23 cellular contexts compared by ENCODE assay signal in the genomic region with DNA sequence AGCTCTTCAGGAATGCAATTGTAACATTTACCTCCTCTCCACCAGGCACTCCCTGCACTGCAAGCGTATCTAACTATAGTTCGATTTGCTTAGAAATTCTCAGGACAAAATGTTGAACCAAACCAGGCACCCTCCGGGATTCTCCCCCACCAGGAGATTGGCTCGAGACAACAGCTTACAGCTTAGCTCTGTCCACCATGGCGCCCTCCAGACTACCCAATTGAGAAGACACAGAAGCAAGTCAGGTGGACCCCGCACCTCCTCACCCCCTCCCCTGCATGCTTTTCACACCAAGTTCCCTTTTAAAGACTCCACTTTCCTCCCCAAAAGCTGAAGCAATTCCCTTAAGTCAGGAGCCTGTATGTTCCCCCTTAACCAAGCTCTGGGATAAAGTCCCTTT. TPM values are rescaled to one million over a fixed set of nuclear protein-coding genes. Genes with fewer than 3 reads are reported as not detected.
"Had no signal": no experiment of that assay in that cellular context is flagged by ENCODE, and none has a peak within 500 bp of the region (broad histone marks: within the 10 kb centered on the region; RNA-seq: fewer than 3 reads in every experiment).

No MANE protein-coding gene starts in this region.

- H3K4me3 ChIP-seq: breast epithelium, dorsolateral prefrontal cortex, esophagus squamous epithelium, gastrocnemius medialis had no signal

- H3K4me1 ChIP-seq: breast epithelium, esophagus squamous epithelium, gastrocnemius medialis had no signal

- H3K27ac Mint-ChIP-seq: activated B cell treated with CpG ODN at 0.5 μM for 24 hours; activated CD4-positive, alpha-beta T cell treated with anti-CD3 and anti-CD28 coated beads for 36 hours; activated naive CD8-positive, alpha-beta T cell treated with anti-CD3 and anti-CD28 coated beads for 36 hours; memory B cell; natural killer cell treated with Interleukin-12 subunit alpha and Interleukin-12 subunit beta and Interleukin-15 and Interleukin-18, amount 100 ng/mL, for 72 hours; stimulated activated memory B cell treated with anti-CD40 and anti-IgM and Interleukin-4, amounts not matched to agents 10 μg/mL and 1 μg/mL and 100 μg/mL, for 72 hours; T-helper 17 cell had no signal

- ATAC-seq: activated CD4-positive, alpha-beta T cell treated with anti-CD3 and anti-CD28 coated beads for 36 hours; gastrocnemius medialis; natural killer cell treated with Interleukin-12 subunit alpha and Interleukin-12 subunit beta and Interleukin-15 and Interleukin-18, amount 100 ng/mL, for 72 hours; sciatic nerve; stimulated activated memory B cell treated with anti-CD40 and anti-IgM and Interleukin-4, amounts not matched to agents 10 μg/mL and 1 μg/mL and 100 μg/mL, for 72 hours; T-helper 17 cell had no signal

- DNase-seq: activated B cell treated with CpG ODN at 0.5 μM for 24 hours; activated CD4-positive, alpha-beta T cell treated with anti-CD3 and anti-CD28 coated beads for 36 hours; activated CD4-positive, alpha-beta T cell treated with anti-CD3 and anti-CD28 coated beads, Interleukin-2, amount 50 U/mL, for 4 hours; activated naive CD8-positive, alpha-beta T cell treated with anti-CD3 and anti-CD28 coated beads for 36 hours; activated T-cell treated with anti-CD3 and anti-CD28 coated beads, Interleukin-2, amount 50 U/mL, for 1 hour; dorsolateral prefrontal cortex; esophagus squamous epithelium; gastrocnemius medialis; hippocampal formation; small intestine; stimulated activated CD4-positive, alpha-beta T cell treated with anti-CD3 and anti-CD28 coated beads, Interleukin-15, amount 100 ng/mL, for 24 hours; SW 1271; T-helper 17 cell; trophoblast cell had no signal

- H3K36me3 Mint-ChIP-seq: activated naive CD8-positive, alpha-beta T cell treated with anti-CD3 and anti-CD28 coated beads for 36 hours; memory B cell; natural killer cell treated with Interleukin-12 subunit alpha and Interleukin-12 subunit beta and Interleukin-15 and Interleukin-18, amount 100 ng/mL, for 72 hours; stimulated activated memory B cell treated with anti-CD40 and anti-IgM and Interleukin-4, amounts not matched to agents 10 μg/mL and 1 μg/mL and 100 μg/mL, for 72 hours had no signal

- H3K4me1 Mint-ChIP-seq: activated B cell treated with CpG ODN at 0.5 μM for 24 hours; activated CD4-positive, alpha-beta T cell treated with anti-CD3 and anti-CD28 coated beads for 36 hours; activated naive CD8-positive, alpha-beta T cell treated with anti-CD3 and anti-CD28 coated beads for 36 hours; central memory CD8-positive, alpha-beta T cell; stimulated activated memory B cell treated with anti-CD40 and anti-IgM and Interleukin-4, amounts not matched to agents 10 μg/mL and 1 μg/mL and 100 μg/mL, for 72 hours had no signal

- H3K4me3 Mint-ChIP-seq: activated B cell treated with CpG ODN at 0.5 μM for 24 hours; activated CD4-positive, alpha-beta T cell treated with anti-CD3 and anti-CD28 coated beads for 36 hours; activated naive CD8-positive, alpha-beta T cell treated with anti-CD3 and anti-CD28 coated beads for 36 hours; central memory CD8-positive, alpha-beta T cell; memory B cell; natural killer cell treated with Interleukin-12 subunit alpha and Interleukin-12 subunit beta and Interleukin-15 and Interleukin-18, amount 100 ng/mL, for 72 hours; stimulated activated memory B cell treated with anti-CD40 and anti-IgM and Interleukin-4, amounts not matched to agents 10 μg/mL and 1 μg/mL and 100 μg/mL, for 72 hours; T-helper 17 cell had no signal

- FAIRE-seq: colon, small intestine had no signal

- H3K27ac ChIP-seq: breast epithelium, dorsolateral prefrontal cortex, esophagus squamous epithelium, gastrocnemius medialis had no signal

- H3K36me3 ChIP-seq: breast epithelium, esophagus squamous epithelium, gastrocnemius medialis had no signal

- H3K27me3 ChIP-seq: dorsolateral prefrontal cortex, gastrocnemius medialis had no signal

- H3K9me3 Mint-ChIP-seq: activated naive CD8-positive, alpha-beta T cell treated with anti-CD3 and anti-CD28 coated beads for 36 hours; natural killer cell treated with Interleukin-12 subunit alpha and Interleukin-12 subunit beta and Interleukin-15 and Interleukin-18, amount 100 ng/mL, for 72 hours had no signal

- H3K9me3 ChIP-seq: breast epithelium, esophagus squamous epithelium, gastrocnemius medialis had no signal

RNA-seq across cellular contexts. Expression of a gene that starts 34.7 kb away (rescaled TPM):
- total RNA-seq: activated B cell treated with CpG ODN at 0.5 μM for 24 hours; activated CD4-positive, alpha-beta T cell treated with anti-CD3 and anti-CD28 coated beads for 36 hours; activated naive CD8-positive, alpha-beta T cell treated with anti-CD3 and anti-CD28 coated beads for 36 hours; breast epithelium; esophagus squamous epithelium; gastrocnemius medialis; lower leg skin; natural killer cell treated with Interleukin-12 subunit alpha and Interleukin-12 subunit beta and Interleukin-15 and Interleukin-18, amount 100 ng/mL, for 72 hours; sciatic nerve; T-helper 17 cell; temporal lobe had no signal
- polyA plus RNA-seq: small intestine had no signal
